In genomic region chr15:47812436-47813109, GRCh38 we compare ENCODE assay signal across 9 cellular contexts.
DNase-seq lines count a peak whose midpoint lies in the region; ATAC-seq, FAIRE-seq and TF ChIP-seq lines count a peak whose summit lies in the region.
"Had no signal": no experiment of that assay in that cellular context is flagged by ENCODE, and none has a peak within 500 bp of the region (broad histone marks: within the 10 kb centered on the region; RNA-seq: fewer than 3 reads in every experiment).

No MANE protein-coding gene starts in this region.

- TF ChIP-seq CTCF in GM23338 (conservative IDR thresholded peaks at IDR 0.05; ENCODE audit: low read depth in 2 of 2) (no peak), esophagus muscularis mucosa (IDR thresholded peaks at IDR 0.05) (no peak)

- H3K4me1 ChIP-seq in GM23338 (ENCODE audit: insufficient read depth) = peaks cover 3% of the 10 kb centered on the region
- no peaks in the 10 kb centered on the region for H3K4me1 ChIP-seq in esophagus muscularis mucosa

- no peaks in the 10 kb centered on the region for H3K9me3 ChIP-seq in esophagus muscularis mucosa

- no peaks in the 10 kb centered on the region for H3K27me3 Mint-ChIP-seq in GM23338 (ENCODE audit: insufficient read depth, low read depth, poor library complexity)

- peak; percentile 65 for ATAC-seq in GM21619 (IDR thresholded peaks at IDR 0.05; ENCODE audit: unreplicated experiment)
- ATAC-seq in GM23338 = no peak

- H3K4me1 Mint-ChIP-seq in GM23338 = peaks cover 5% of the 10 kb centered on the region

- no peaks in the 10 kb centered on the region for H4K20me1 ChIP-seq in GM23338 (replicated peaks; ENCODE audit: insufficient read depth)

- no peak overlapping the region for H3K27ac Mint-ChIP-seq in GM23338

- no peak overlapping the region for H3K27ac ChIP-seq in GM23338 (ENCODE audit: low read depth)
- H3K27ac ChIP-seq in esophagus muscularis mucosa (replicated peaks in 1 of 4) = no peak overlapping the region

- TF ChIP-seq POLR2A in GM12891 (IDR thresholded peaks at IDR 0.05; ENCODE audit: low read depth, low read length) (no peak), esophagus muscularis mucosa (IDR thresholded peaks at IDR 0.05; ENCODE audit: low read depth) (no peak)

- peak; percentile 76 for FAIRE-seq in GM12891 (lab: Jason Lieb, UNC)

- DNase-seq in GM12891 (ENCODE audit: insufficient read length, low spot score) = no peak
- peak; percentile 4 for DNase-seq in HT-29 (ENCODE audit: low spot score)
- peak; percentile 62 for DNase-seq in islet precursor cell
- no peak for DNase-seq in GM23338 (ENCODE audit: low spot score)
- DNase-seq in NCI-H510A (lab: John Stamatoyannopoulos, UW) = no peak
- DNase-seq in esophagus muscularis mucosa (ENCODE audit: extremely low spot score) = no peak
- no peak for DNase-seq in GM03348 (ENCODE audit: low spot score)
- DNase-seq: activated naive CD4-positive, alpha-beta T cell had no signal

- no peaks in the 10 kb centered on the region for H3K79me2 ChIP-seq in GM23338 (replicated peaks; ENCODE audit: insufficient read depth)

- no peaks in the 10 kb centered on the region for H3F3A ChIP-seq in GM23338 (replicated peaks; ENCODE audit: low read depth)

- H3K4me3 ChIP-seq in GM23338 = no peak overlapping the region
- no peak overlapping the region for H3K4me3 ChIP-seq in esophagus muscularis mucosa

- no peaks in the 10 kb centered on the region for H3K36me3 Mint-ChIP-seq in GM23338 (ENCODE audit: low read depth)

- H3K4me2 ChIP-seq in GM23338 = no peak overlapping the region

- no peak for TF ChIP-seq EP300 in esophagus muscularis mucosa (IDR thresholded peaks at IDR 0.05)

- no peaks in the 10 kb centered on the region for H3K9me2 ChIP-seq in GM23338 (ENCODE audit: insufficient read depth)

- H3K4me3 Mint-ChIP-seq in GM23338 = no peak overlapping the region

- 93% methylated on average over 5 of the region's 5 CpGs for WGBS in esophagus muscularis mucosa

- no peaks in the 10 kb centered on the region for H3K9me3 Mint-ChIP-seq in GM23338

- H2AFZ ChIP-seq in GM23338 = no peak overlapping the region

- intact Hi-C loops in esophagus muscularis mucosa (cut with DNase I) = no loop called here

- H3K27me3 ChIP-seq in GM23338 (ENCODE audit: insufficient read depth) (no peaks in the 10 kb centered on the region), esophagus muscularis mucosa (no peaks in the 10 kb centered on the region)

- H3K36me3 ChIP-seq in GM23338 (ENCODE audit: insufficient read depth) (no peaks in the 10 kb centered on the region), esophagus muscularis mucosa (no peaks in the 10 kb centered on the region)

TF ChIP-seq in GM12891, 5 proteins besides CTCF, POLR2A, EP300 and RAD21:
- no peak for TF ChIP-seq PAX5 (IDR thresholded peaks at IDR 0.05; ENCODE audit: insufficient read depth, low read length, severe bottlenecking)
- no peak for TF ChIP-seq SPI1 (IDR thresholded peaks at IDR 0.05; ENCODE audit: low read depth, low read length)
- TF ChIP-seq TAF1 (IDR thresholded peaks at IDR 0.05; ENCODE audit: low read depth, low read length) = no peak

TF ChIP-seq in GM23338, 12 proteins besides CTCF, POLR2A, EP300 and RAD21 (continues in another document):
- TF ChIP-seq ZNF462 (CRISPR knock-in tag; IDR thresholded peaks at IDR 0.05) (no peak), ZNF331 (CRISPR knock-in tag; IDR thresholded peaks at IDR 0.05; ENCODE audit: low read depth) (no peak), STAT1 (IDR thresholded peaks at IDR 0.05; ENCODE audit: unreplicated experiment) (no peak), REST (IDR thresholded peaks at IDR 0.05; ENCODE audit: unreplicated experiment) (no peak), EZH2phosphoT487 (IDR thresholded peaks at IDR 0.05; ENCODE audit: unreplicated experiment) (no peak), ETS1 (IDR thresholded peaks at IDR 0.05) (no peak)

Comparison
In these comparisons a context has a peak if more than half of its experiments do, and no peak if none do; other contexts are left out.
1. DNase-seq: peak in HT-29 (single experiment) and islet precursor cell (single experiment); none in GM12891 (single experiment), GM23338 (single experiment), NCI-H510A (single experiment), esophagus muscularis mucosa (single experiment) and GM03348 (single experiment).